26 cellular contexts compared by ENCODE assay signal in genomic region chr12:109756457-109756856, GRCh38. TPM values are rescaled to one million over a fixed set of nuclear protein-coding genes. Genes with fewer than 3 reads are reported as not detected.
DNase-seq lines count a peak whose midpoint lies in the region; ATAC-seq, FAIRE-seq and TF ChIP-seq lines count a peak whose summit lies in the region.
"Had no signal": no experiment of that assay in that cellular context is flagged by ENCODE, and none has a peak within 500 bp of the region (broad histone marks: within the 10 kb centered on the region; RNA-seq: fewer than 3 reads in every experiment).

No MANE protein-coding gene starts in this region.

- FAIRE-seq in islet of Langerhans (lab: Jason Lieb, UNC), result peak; percentile 24
- FAIRE-seq: A204.1, GM12878, GM12892, GM19239 had no signal

- no peak for DNase-seq in WTC11 (ENCODE audit: low spot score)
- no peak for DNase-seq in foreskin melanocyte
- DNase-seq: 8988T; ACHN; BE2C; C1 segment of cervical spinal cord; CD4-positive, alpha-beta memory T cell; CD4-positive, CD25-positive, alpha-beta regulatory T cell; CD8-positive, alpha-beta memory T cell; COR-L47; DMS 273 treated with DMSO at 0.1 percent for 48 hours; DMS153; DMS53; DMS79; DND-41; EL; GDM1 had no signal

- no peaks in the 10 kb centered on the region for H3K9me3 ChIP-seq in HEK293 (ENCODE audit: control insufficient read depth, insufficient read depth, low read depth, low read length)

- no peak for ATAC-seq in WTC11
- ATAC-seq: GM12878 had no signal

- POLR2A ChIA-PET in HEK293 (lab: Yijun Ruan, JAX) (no interaction called here), WTC11 (lab: Charles Lee) (no interaction called here)

- H3K4me3 Mint-ChIP-seq in WTC11, result no peak overlapping the region
- H3K4me3 Mint-ChIP-seq: CD14-positive monocyte; CD4-positive, alpha-beta memory T cell; CD8-positive, alpha-beta memory T cell had no signal

- H3K4me3 ChIP-seq in HEK293 (ENCODE audit: low read depth, low read length), result no peak overlapping the region
- H3K4me3 ChIP-seq: BLaER1, GM12878 had no signal

- H3K27me3 Mint-ChIP-seq in WTC11 (ENCODE audit: low read depth), result no peaks in the 10 kb centered on the region

- CTCF ChIA-PET in HEK293 (lab: Yijun Ruan, JAX), result no interaction called here
- CTCF ChIA-PET in WTC11 (lab: Charles Lee), result interaction anchor here (1.1 kb wide), 1 partner anchor 16 kb away, joined by 6 read pairs; no protein-coding TSS in a partner anchor

- H3K4me1 ChIP-seq in HEK293 (ENCODE audit: control insufficient read depth, insufficient read depth, low read length), result no peaks in the 10 kb centered on the region

- no peak overlapping the region for H3K27ac ChIP-seq in HEK293 (ENCODE audit: extremely low read depth, low read depth, low read length)
- 0 out of 2 replicates have a peak overlapping the region, but pooled peaks have one; percentile 95 for H3K27ac ChIP-seq in VCaP
- H3K27ac ChIP-seq: BLaER1 had no signal

- H3K27ac Mint-ChIP-seq in WTC11, result no peak overlapping the region
- H3K27ac Mint-ChIP-seq: CD14-positive monocyte; CD8-positive, alpha-beta memory T cell had no signal

- no peaks in the 10 kb centered on the region for H3K36me3 ChIP-seq in HEK293 (ENCODE audit: control insufficient read depth in 2 of 2, insufficient read depth in 1 of 2, low read length in 2 of 2)
- H3K36me3 ChIP-seq: BLaER1 had no signal

- peaks cover 17% of the 10 kb centered on the region for H3K9me3 Mint-ChIP-seq in WTC11

- peaks cover 9% of the 10 kb centered on the region; the same call in 1 of the 2 replicates for H3K36me3 Mint-ChIP-seq in WTC11
- H3K36me3 Mint-ChIP-seq: CD14-positive monocyte had no signal

- TF ChIP-seq CTCF in HEK293 (tag by site-specific recombination; IDR thresholded peaks at IDR 0.05) (no peak), VCaP (conservative IDR thresholded peaks at IDR 0.05) (no peak), WTC11 (IDR thresholded peaks at IDR 0.05) (no peak)

- H3K4me1 Mint-ChIP-seq in WTC11, result peaks cover 16% of the 10 kb centered on the region
- H3K4me1 Mint-ChIP-seq: CD4-positive, CD25-positive, alpha-beta regulatory T cell; CD8-positive, alpha-beta memory T cell had no signal

TF ChIP-seq in HEK293, 187 proteins besides CTCF, POLR2A, EP300 and RAD21:
- TF ChIP-seq ZNF416 (tag by site-specific recombination; IDR thresholded peaks at IDR 0.05) (no peak), ZBTB44 (tag by site-specific recombination; IDR thresholded peaks at IDR 0.05) (no peak), SETDB1 (IDR thresholded peaks at IDR 0.05; ENCODE audit: insufficient read length, low read length) (peak; percentile 64), SCRT2 (tag by site-specific recombination; IDR thresholded peaks at IDR 0.05) (no peak)
TF ChIP-seq in HEK293: peak in this region for 1.

TF ChIP-seq in WTC11, 78 proteins besides CTCF, POLR2A, EP300 and RAD21:
- no peak for TF ChIP-seq SMAD4 (CRISPR knock-in tag; IDR thresholded peaks at IDR 0.05)
- no peak for TF ChIP-seq ELF4 (CRISPR knock-in tag; IDR thresholded peaks at IDR 0.05; ENCODE audit: low read depth)
- TF ChIP-seq GTF2I (CRISPR knock-in tag; conservative IDR thresholded peaks at IDR 0.05), result no peak
- no peak for TF ChIP-seq HMGA2 (CRISPR knock-in tag; IDR thresholded peaks at IDR 0.05)
- TF ChIP-seq AR (CRISPR knock-in tag; IDR thresholded peaks at IDR 0.05), result no peak
- TF ChIP-seq TCF7 (CRISPR knock-in tag; IDR thresholded peaks at IDR 0.05; ENCODE audit: low read depth), result no peak
- no peak for TF ChIP-seq PREB (CRISPR knock-in tag; IDR thresholded peaks at IDR 0.05; ENCODE audit: borderline replicate concordance)
- no peak for TF ChIP-seq RORB (CRISPR knock-in tag; IDR thresholded peaks at IDR 0.05)
- no peak for TF ChIP-seq ZNF532 (CRISPR knock-in tag; IDR thresholded peaks at IDR 0.05; ENCODE audit: borderline replicate concordance)

RNA-seq across cellular contexts. Expression of gene FAM222A, which starts 42.8 kb away (rescaled TPM):
- 1.3 to 1.6 TPM (median 1.6 TPM) in 3 replicates for total RNA-seq in WTC11 (2021)
